In the genomic region with DNA sequence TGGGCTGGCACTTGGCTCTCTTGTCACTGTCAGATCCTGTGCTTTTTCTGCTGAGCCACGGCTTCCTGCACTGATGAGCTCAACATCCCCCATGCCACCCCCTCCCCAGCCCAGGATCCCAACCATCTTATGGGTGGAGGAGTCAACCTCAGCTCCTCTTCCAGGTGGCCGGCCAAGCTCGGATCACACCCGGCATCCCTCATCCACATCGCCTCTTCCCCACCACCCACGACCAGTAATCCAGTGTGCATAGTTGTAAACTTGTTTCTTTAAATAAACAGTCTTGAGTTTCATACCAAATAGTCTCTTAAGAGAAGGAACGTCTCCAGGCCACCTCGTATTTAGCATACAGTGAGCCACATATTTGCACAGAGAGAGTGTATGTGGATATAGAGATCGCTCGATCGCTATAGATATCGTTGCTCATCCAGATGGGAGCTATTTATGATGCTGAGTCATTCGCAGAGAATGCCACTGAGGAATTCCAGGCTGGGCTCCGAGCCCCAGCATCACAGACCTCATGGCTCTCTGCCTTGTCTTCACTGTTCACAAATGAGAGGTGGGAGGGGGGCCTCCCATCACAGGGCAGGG, we compare ENCODE assay signal across 1 cellular context.
TF ChIP-seq lines count a peak whose summit lies in the region.

No MANE protein-coding gene starts in this region.

TF ChIP-seq in H1, 55 proteins besides CTCF, POLR2A, EP300 and RAD21:
- TF ChIP-seq BACH1 (IDR thresholded peaks at IDR 0.05; ENCODE audit: low read length) = peak; percentile 40; the same call in 1 of the 2 replicates
- no peak for TF ChIP-seq SIRT6 (IDR thresholded peaks at IDR 0.05; ENCODE audit: low read length)
- TF ChIP-seq SP4 (IDR thresholded peaks at IDR 0.05; ENCODE audit: low read length) = no peak
- TF ChIP-seq JUND (IDR thresholded peaks at IDR 0.05; ENCODE audit: low read length) = peak; percentile 88
- peak; percentile 56; the same call in 1 of the 2 replicates for TF ChIP-seq TEAD4 (IDR thresholded peaks at IDR 0.05; ENCODE audit: low read depth, low read length)
